Comparison of ENCODE assay signal across 8 cellular contexts in genomic region chr22:42269407-42270177, GRCh38. TPM values are rescaled to one million over a fixed set of nuclear protein-coding genes. Genes with fewer than 3 reads are reported as not detected.
DNase-seq lines count a peak whose midpoint lies in the region; ATAC-seq and TF ChIP-seq lines count a peak whose summit lies in the region.

No MANE protein-coding gene starts in this region.

- peaks cover 25% of the 10 kb centered on the region for H3K36me3 Mint-ChIP-seq in activated T-helper 1 cell treated with anti-CD3 and anti-CD28 coated beads, Interleukin-12 subunit alpha, Interleukin-12 subunit beta, Interleukin-2, Interleukin-4 antibody, amounts not matched to agents 30 ng/mL and 10 ng/mL and 1 ng/mL, durations not matched to agents 14 hours and 24 hours and 36 hours (ENCODE audit: low read depth)

- H3K27ac ChIP-seq in neutrophil = peak overlapping the region; percentile 94
- peak overlapping the region; percentile 65 to 89 (median 83) for H3K27ac ChIP-seq in thyroid gland

- H3K4me3 ChIP-seq in BJ (ENCODE audit: low read depth, low read length) = peak overlapping the region; percentile 91
- H3K4me3 ChIP-seq in fibroblast of the aortic adventitia (ENCODE audit: low read depth, low read length) = peak overlapping the region; percentile 86
- peak overlapping the region; percentile 73 to 98 for H3K4me3 ChIP-seq in neutrophil (ENCODE audit: low read depth in 1 of 2, low read length in 1 of 2)
- peak overlapping the region; percentile 56 to 93 (median 84) for H3K4me3 ChIP-seq in thyroid gland (replicated peaks in 1 of 3)

- peak overlapping the region; percentile 87 for H3K27ac Mint-ChIP-seq in activated T-helper 1 cell treated with anti-CD3 and anti-CD28 coated beads, Interleukin-12 subunit alpha, Interleukin-12 subunit beta, Interleukin-2, Interleukin-4 antibody, amounts not matched to agents 30 ng/mL and 10 ng/mL and 1 ng/mL, durations not matched to agents 14 hours and 24 hours and 36 hours

- DNase-seq in BJ (ENCODE audit: low read depth) = no peak
- DNase-seq in OCI-M1 (lab: John Stamatoyannopoulos, UW) = peak; percentile 51
- peak; percentile 67 for DNase-seq in activated T-helper 1 cell treated with anti-CD3 and anti-CD28 coated beads, Interleukin-12 subunit alpha, Interleukin-12 subunit beta, Interleukin-2, Interleukin-4 antibody, amounts not matched to agents 30 ng/mL and 10 ng/mL and 1 ng/mL, durations not matched to agents 14 hours and 24 hours and 36 hours (ENCODE audit: low spot score)
- no peak for DNase-seq in fibroblast of the aortic adventitia (ENCODE audit: low read depth)
- peak; percentile 81 to 82 for DNase-seq in thyroid gland

- H3K4me3 Mint-ChIP-seq in activated T-helper 1 cell treated with anti-CD3 and anti-CD28 coated beads, Interleukin-12 subunit alpha, Interleukin-12 subunit beta, Interleukin-2, Interleukin-4 antibody, amounts not matched to agents 30 ng/mL and 10 ng/mL and 1 ng/mL, durations not matched to agents 14 hours and 24 hours and 36 hours = peak overlapping the region; percentile 90

- H3K27me3 ChIP-seq in BJ (ENCODE audit: control insufficient read depth, insufficient read depth, low read length) (no peaks in the 10 kb centered on the region), neutrophil (peaks cover 8% of the 10 kb centered on the region), thyroid gland (no peaks in the 10 kb centered on the region)

- POLR2A ChIA-PET in BJ (lab: Charles Lee) = interaction anchor here (0.8 kb wide), 1 partner anchor 43 kb away, joined by 3 read pairs; no protein-coding TSS in a partner anchor

- H3K27me3 Mint-ChIP-seq in activated T-helper 1 cell treated with anti-CD3 and anti-CD28 coated beads, Interleukin-12 subunit alpha, Interleukin-12 subunit beta, Interleukin-2, Interleukin-4 antibody, amounts not matched to agents 30 ng/mL and 10 ng/mL and 1 ng/mL, durations not matched to agents 14 hours and 24 hours and 36 hours (ENCODE audit: insufficient read depth) = no peaks in the 10 kb centered on the region

- 0 to 1% methylated on average over 26 to 33 of the region's 70 CpGs for WGBS in thyroid gland, 2 donors

- H3K4me1 Mint-ChIP-seq in activated T-helper 1 cell treated with anti-CD3 and anti-CD28 coated beads, Interleukin-12 subunit alpha, Interleukin-12 subunit beta, Interleukin-2, Interleukin-4 antibody, amounts not matched to agents 30 ng/mL and 10 ng/mL and 1 ng/mL, durations not matched to agents 14 hours and 24 hours and 36 hours (ENCODE audit: low read depth) = peaks cover 37% of the 10 kb centered on the region

- H3K4me1 ChIP-seq in neutrophil (ENCODE audit: control insufficient read depth in 1 of 2, insufficient read depth in 1 of 2, low read depth in 1 of 2, low read length in 1 of 2) (peaks cover 15 to 29% of the 10 kb centered on the region in 2 experiments), thyroid gland (peaks cover 15 to 19% of the 10 kb centered on the region in 2 donors)

- H3K9me3 Mint-ChIP-seq in activated T-helper 1 cell treated with anti-CD3 and anti-CD28 coated beads, Interleukin-12 subunit alpha, Interleukin-12 subunit beta, Interleukin-2, Interleukin-4 antibody, amounts not matched to agents 30 ng/mL and 10 ng/mL and 1 ng/mL, durations not matched to agents 14 hours and 24 hours and 36 hours = no peaks in the 10 kb centered on the region

- ATAC-seq in GM19035 (IDR thresholded peaks at IDR 0.05; ENCODE audit: unreplicated experiment) (peak; percentile 50), HG03196 (IDR thresholded peaks at IDR 0.05; ENCODE audit: unreplicated experiment) (peak; percentile 44)

- CTCF ChIA-PET in BJ (lab: Yijun Ruan, JAX) = interaction anchor here (0.9 kb wide), 1 partner anchor 80 kb away, joined by 3 read pairs; no protein-coding TSS in a partner anchor

- intact Hi-C loops in activated T-helper 1 cell treated with anti-CD3 and anti-CD28 coated beads, Interleukin-12 subunit alpha, Interleukin-12 subunit beta, Interleukin-2, Interleukin-4 antibody, amounts not matched to agents 30 ng/mL and 10 ng/mL and 1 ng/mL, durations not matched to agents 14 hours and 24 hours and 36 hours (cut with micrococcal nuclease) = loop anchor here (1.0 to 5.0 kb wide), 5 partner anchors 53 to 178 kb away; no protein-coding TSS in a partner anchor
- intact Hi-C loops in thyroid gland (cut with DNase I) = loop anchor here (10.0 kb wide), 1 partner anchor 175 kb away; no protein-coding TSS in a partner anchor

- H3K36me3 ChIP-seq in BJ (ENCODE audit: control insufficient read depth, insufficient read depth, low read length) (no peaks in the 10 kb centered on the region), neutrophil (no peaks in the 10 kb centered on the region), thyroid gland (no peaks in the 10 kb centered on the region)

- no peak for TF ChIP-seq CTCF in BJ (IDR thresholded peaks at IDR 0.05; ENCODE audit: insufficient read depth, low read depth, low read length)
- no peak for TF ChIP-seq CTCF in fibroblast of the aortic adventitia (IDR thresholded peaks at IDR 0.05; ENCODE audit: insufficient read depth, low read length)
- peak; percentile 12 for TF ChIP-seq CTCF in neutrophil (IDR thresholded peaks at IDR 0.05)
- TF ChIP-seq CTCF in thyroid gland (IDR thresholded peaks at IDR 0.05) = peak in 2 of 6 experiments; percentile 4 to 33

- TF ChIP-seq POLR2A in thyroid gland (IDR thresholded peaks at IDR 0.05) = no peak

- no peaks in the 10 kb centered on the region for H3K9me3 ChIP-seq in neutrophil
- no peaks in the 10 kb centered on the region for H3K9me3 ChIP-seq in thyroid gland

RNA-seq across cellular contexts. Expression of gene TCF20, which starts 0.9 kb away (rescaled TPM):
- 19.1 and 19.9 TPM in 2 replicates for polyA plus RNA-seq in BJ (2011; rRNA removed)
- 28.2 and 37.7 TPM in 2 replicates for polyA minus RNA-seq in BJ (2011; rRNA and poly(A)+ RNA removed)
- total RNA-seq in activated T-helper 1 cell treated with anti-CD3 and anti-CD28 coated beads, Interleukin-12 subunit alpha, Interleukin-12 subunit beta, Interleukin-2, Interleukin-4 antibody, amounts not matched to agents 30 ng/mL and 10 ng/mL and 1 ng/mL, durations not matched to agents 14 hours and 24 hours and 36 hours = 82.9 and 83.9 TPM in 2 replicates
- total RNA-seq in fibroblast of the aortic adventitia (ENCODE audit: low replicate concordance) (15.1 and 27.4 TPM in 2 replicates), thyroid gland (10 to 100 TPM; 47.6 to 82.4 (median 68.7) TPM)

Comparison
In these comparisons a context has a peak if more than half of its experiments do, and no peak if none do; other contexts are left out.
1. DNase-seq: peak in OCI-M1 (single experiment), activated T-helper 1 cell treated with anti-CD3 and anti-CD28 coated beads, Interleukin-12 subunit alpha, Interleukin-12 subunit beta, Interleukin-2, Interleukin-4 antibody, amounts not matched to agents 30 ng/mL and 10 ng/mL and 1 ng/mL, durations not matched to agents 14 hours and 24 hours and 36 hours (single experiment) and thyroid gland (2 of 2); none in BJ (single experiment) and fibroblast of the aortic adventitia (single experiment).
2. Peak in every context shown above with its lines, with median percentiles within 50 percentile points of each other: H3K4me3 ChIP-seq.